8 cellular contexts compared by ENCODE assay signal in the genomic region with DNA sequence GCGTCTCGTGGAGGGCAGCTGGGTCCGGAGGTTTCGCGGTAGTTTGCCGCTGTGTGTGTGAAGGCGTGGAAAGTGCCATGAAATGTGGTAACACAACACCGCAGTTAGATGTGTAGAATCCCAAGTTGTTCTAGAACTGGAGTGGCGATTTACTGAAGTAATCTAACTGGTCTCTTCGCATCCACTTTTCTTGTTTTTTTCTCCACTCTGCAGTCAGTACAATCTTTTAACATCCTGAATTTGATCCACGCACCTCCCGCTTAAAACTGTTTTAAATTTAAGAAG. TPM values are rescaled to one million over a fixed set of nuclear protein-coding genes. Genes with fewer than 3 reads are reported as not detected.
DNase-seq lines count a peak whose midpoint lies in the region; ATAC-seq and TF ChIP-seq lines count a peak whose summit lies in the region.

No MANE protein-coding gene starts in this region.

- peaks cover 19% of the 10 kb centered on the region for H3K36me3 Mint-ChIP-seq in activated CD4-positive, alpha-beta T cell treated with anti-CD3 and anti-CD28 coated beads, Interleukin-2, amount 10 ng/mL, durations not matched to agents 24 days and 14 days (ENCODE audit: low read depth)
- H3K36me3 Mint-ChIP-seq in WTC11: peaks cover 36% of the 10 kb centered on the region
- peaks cover 6 to 8% of the 10 kb centered on the region in 2 donors for H3K36me3 Mint-ChIP-seq in stimulated activated naive B cell treated with anti-CD40 and anti-IgM and Interleukin-4, amounts not matched to agents 10 μg/mL and 1 μg/mL and 100 μg/mL, for 72 hours

- under 1% methylated on average over 12 of the region's 12 CpGs for WGBS in right cardiac atrium

- H3K9me3 ChIP-seq in right cardiac atrium (ENCODE audit: control insufficient read depth, low read length): no peaks in the 10 kb centered on the region

- no peak for ATAC-seq in WTC11
- ATAC-seq in right cardiac atrium: no peak
- no peak for ATAC-seq in stimulated activated naive B cell treated with anti-CD40 and anti-IgM and Interleukin-4, amounts not matched to agents 10 μg/mL and 1 μg/mL and 100 μg/mL, for 72 hours (replicated peaks)
- no peak for ATAC-seq in GM18870 (IDR thresholded peaks at IDR 0.05; ENCODE audit: unreplicated experiment)

- no peak for DNase-seq in activated CD4-positive, alpha-beta T cell treated with anti-CD3 and anti-CD28 coated beads, Interleukin-2, amount 10 ng/mL, durations not matched to agents 24 days and 14 days
- DNase-seq in activated CD4-positive, alpha-beta T cell treated with anti-CD3 and anti-CD28 coated beads for 1 hour: no peak
- DNase-seq in WTC11 (ENCODE audit: low spot score): no peak
- DNase-seq in right cardiac atrium: no peak
- DNase-seq in stimulated activated naive B cell treated with anti-CD40 and anti-IgM and Interleukin-4, amounts not matched to agents 10 μg/mL and 1 μg/mL and 100 μg/mL, for 72 hours: no peak
- DNase-seq in D341Med (ENCODE audit: low spot score): no peak
- DNase-seq in SW 1271 (lab: John Stamatoyannopoulos, UW): no peak

- POLR2A ChIA-PET in WTC11 (lab: Charles Lee): interaction anchor here (1.0 to 1.1 kb wide), 2 partner anchors 29 to 64 kb away, joined by 3 to 4 read pairs; no protein-coding TSS in a partner anchor

- H3K27ac Mint-ChIP-seq in activated CD4-positive, alpha-beta T cell treated with anti-CD3 and anti-CD28 coated beads, Interleukin-2, amount 10 ng/mL, durations not matched to agents 24 days and 14 days: peak overlapping the region; percentile 98
- peak overlapping the region; percentile 89 for H3K27ac Mint-ChIP-seq in WTC11
- peak overlapping the region; percentile 100 for H3K27ac Mint-ChIP-seq in stimulated activated naive B cell treated with anti-CD40 and anti-IgM and Interleukin-4, amounts not matched to agents 10 μg/mL and 1 μg/mL and 100 μg/mL, for 72 hours

- TF ChIP-seq CTCF in WTC11 (IDR thresholded peaks at IDR 0.05): no peak

- CTCF ChIA-PET in WTC11 (lab: Charles Lee): interaction anchor here (1.0 to 1.7 kb wide), 3 partner anchors 52 to 182 kb away, joined by 5 read pairs; no protein-coding TSS in a partner anchor

- H3K4me3 Mint-ChIP-seq in activated CD4-positive, alpha-beta T cell treated with anti-CD3 and anti-CD28 coated beads, Interleukin-2, amount 10 ng/mL, durations not matched to agents 24 days and 14 days: peak overlapping the region; percentile 97
- peak overlapping the region; percentile 83 for H3K4me3 Mint-ChIP-seq in WTC11
- peak overlapping the region; percentile 96 to 97 for H3K4me3 Mint-ChIP-seq in stimulated activated naive B cell treated with anti-CD40 and anti-IgM and Interleukin-4, amounts not matched to agents 10 μg/mL and 1 μg/mL and 100 μg/mL, for 72 hours

- intact Hi-C loops in activated CD4-positive, alpha-beta T cell treated with anti-CD3 and anti-CD28 coated beads, Interleukin-2, amount 10 ng/mL, durations not matched to agents 24 days and 14 days (cut with micrococcal nuclease): loop anchor here (2.0 kb wide), 3 partner anchors 32 to 648 kb away; a partner anchor contains a TSS
- intact Hi-C loops in right cardiac atrium (cut with DNase I): loop anchor here in 1 of 4 donors (10.0 kb wide), 1 partner anchor 138 kb away; no protein-coding TSS in a partner anchor

- H3K4me1 Mint-ChIP-seq in activated CD4-positive, alpha-beta T cell treated with anti-CD3 and anti-CD28 coated beads, Interleukin-2, amount 10 ng/mL, durations not matched to agents 24 days and 14 days: peaks cover 25% of the 10 kb centered on the region
- H3K4me1 Mint-ChIP-seq in WTC11: peaks cover 31% of the 10 kb centered on the region
- H3K4me1 Mint-ChIP-seq in stimulated activated naive B cell treated with anti-CD40 and anti-IgM and Interleukin-4, amounts not matched to agents 10 μg/mL and 1 μg/mL and 100 μg/mL, for 72 hours: peaks cover 11 to 38% of the 10 kb centered on the region in 2 donors

- H3K4me3 ChIP-seq in right cardiac atrium (ENCODE audit: low read length): peak overlapping the region; percentile 99

- H3K9me3 Mint-ChIP-seq in activated CD4-positive, alpha-beta T cell treated with anti-CD3 and anti-CD28 coated beads, Interleukin-2, amount 10 ng/mL, durations not matched to agents 24 days and 14 days: no peaks in the 10 kb centered on the region
- peaks cover 20% of the 10 kb centered on the region for H3K9me3 Mint-ChIP-seq in WTC11
- H3K9me3 Mint-ChIP-seq in stimulated activated naive B cell treated with anti-CD40 and anti-IgM and Interleukin-4, amounts not matched to agents 10 μg/mL and 1 μg/mL and 100 μg/mL, for 72 hours: no peaks in the 10 kb centered on the region

- H3K27ac ChIP-seq in right cardiac atrium (ENCODE audit: low read length): peak overlapping the region; percentile 88

- H3K4me1 ChIP-seq in right cardiac atrium (ENCODE audit: control insufficient read depth, insufficient read depth, low read length): no peaks in the 10 kb centered on the region

- peaks cover 2% of the 10 kb centered on the region for H3K27me3 Mint-ChIP-seq in activated CD4-positive, alpha-beta T cell treated with anti-CD3 and anti-CD28 coated beads, Interleukin-2, amount 10 ng/mL, durations not matched to agents 24 days and 14 days
- H3K27me3 Mint-ChIP-seq in WTC11 (ENCODE audit: low read depth): no peaks in the 10 kb centered on the region
- no peaks in the 10 kb centered on the region for H3K27me3 Mint-ChIP-seq in stimulated activated naive B cell treated with anti-CD40 and anti-IgM and Interleukin-4, amounts not matched to agents 10 μg/mL and 1 μg/mL and 100 μg/mL, for 72 hours

- no peaks in the 10 kb centered on the region for H3K27me3 ChIP-seq in right cardiac atrium (ENCODE audit: control insufficient read depth, insufficient read depth)

TF ChIP-seq in WTC11, 78 proteins besides CTCF, POLR2A, EP300 and RAD21 (continues in another document):
- TF ChIP-seq TCF7 (CRISPR knock-in tag; IDR thresholded peaks at IDR 0.05; ENCODE audit: low read depth) (no peak), ZNF416 (CRISPR knock-in tag; IDR thresholded peaks at IDR 0.05) (no peak), ETV6 (CRISPR knock-in tag; IDR thresholded peaks at IDR 0.05) (no peak), ZNF263 (CRISPR knock-in tag; IDR thresholded peaks at IDR 0.05; ENCODE audit: low read depth) (no peak), ZNF396 (CRISPR knock-in tag; IDR thresholded peaks at IDR 0.05; ENCODE audit: borderline replicate concordance) (no peak), ZNF423 (CRISPR knock-in tag; IDR thresholded peaks at IDR 0.05) (no peak), TEAD4 (CRISPR knock-in tag; IDR thresholded peaks at IDR 0.05) (no peak)
- TF ChIP-seq, protein P1, sequence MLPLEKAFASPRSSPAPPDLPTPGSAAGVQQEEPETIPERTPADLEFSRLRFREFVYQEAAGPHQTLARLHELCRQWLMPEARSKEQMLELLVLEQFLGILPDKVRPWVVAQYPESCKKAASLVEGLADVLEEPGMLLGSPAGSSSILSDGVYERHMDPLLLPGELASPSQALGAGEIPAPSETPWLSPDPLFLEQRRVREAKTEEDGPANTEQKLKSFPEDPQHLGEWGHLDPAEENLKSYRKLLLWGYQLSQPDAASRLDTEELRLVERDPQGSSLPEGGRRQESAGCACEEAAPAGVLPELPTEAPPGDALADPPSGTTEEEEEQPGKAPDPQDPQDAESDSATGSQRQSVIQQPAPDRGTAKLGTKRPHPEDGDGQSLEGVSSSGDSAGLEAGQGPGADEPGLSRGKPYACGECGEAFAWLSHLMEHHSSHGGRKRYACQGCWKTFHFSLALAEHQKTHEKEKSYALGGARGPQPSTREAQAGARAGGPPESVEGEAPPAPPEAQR (CRISPR knock-in tag; IDR thresholded peaks at IDR 0.05): no peak
- TF ChIP-seq, protein P2, sequence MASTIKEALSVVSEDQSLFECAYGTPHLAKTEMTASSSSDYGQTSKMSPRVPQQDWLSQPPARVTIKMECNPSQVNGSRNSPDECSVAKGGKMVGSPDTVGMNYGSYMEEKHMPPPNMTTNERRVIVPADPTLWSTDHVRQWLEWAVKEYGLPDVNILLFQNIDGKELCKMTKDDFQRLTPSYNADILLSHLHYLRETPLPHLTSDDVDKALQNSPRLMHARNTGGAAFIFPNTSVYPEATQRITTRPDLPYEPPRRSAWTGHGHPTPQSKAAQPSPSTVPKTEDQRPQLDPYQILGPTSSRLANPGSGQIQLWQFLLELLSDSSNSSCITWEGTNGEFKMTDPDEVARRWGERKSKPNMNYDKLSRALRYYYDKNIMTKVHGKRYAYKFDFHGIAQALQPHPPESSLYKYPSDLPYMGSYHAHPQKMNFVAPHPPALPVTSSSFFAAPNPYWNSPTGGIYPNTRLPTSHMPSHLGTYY (CRISPR knock-in tag; IDR thresholded peaks at IDR 0.05): no peak
- TF ChIP-seq, protein P3, sequence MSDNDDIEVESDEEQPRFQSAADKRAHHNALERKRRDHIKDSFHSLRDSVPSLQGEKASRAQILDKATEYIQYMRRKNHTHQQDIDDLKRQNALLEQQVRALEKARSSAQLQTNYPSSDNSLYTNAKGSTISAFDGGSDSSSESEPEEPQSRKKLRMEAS (CRISPR knock-in tag; IDR thresholded peaks at IDR 0.05): no peak
- TF ChIP-seq, protein P4, sequence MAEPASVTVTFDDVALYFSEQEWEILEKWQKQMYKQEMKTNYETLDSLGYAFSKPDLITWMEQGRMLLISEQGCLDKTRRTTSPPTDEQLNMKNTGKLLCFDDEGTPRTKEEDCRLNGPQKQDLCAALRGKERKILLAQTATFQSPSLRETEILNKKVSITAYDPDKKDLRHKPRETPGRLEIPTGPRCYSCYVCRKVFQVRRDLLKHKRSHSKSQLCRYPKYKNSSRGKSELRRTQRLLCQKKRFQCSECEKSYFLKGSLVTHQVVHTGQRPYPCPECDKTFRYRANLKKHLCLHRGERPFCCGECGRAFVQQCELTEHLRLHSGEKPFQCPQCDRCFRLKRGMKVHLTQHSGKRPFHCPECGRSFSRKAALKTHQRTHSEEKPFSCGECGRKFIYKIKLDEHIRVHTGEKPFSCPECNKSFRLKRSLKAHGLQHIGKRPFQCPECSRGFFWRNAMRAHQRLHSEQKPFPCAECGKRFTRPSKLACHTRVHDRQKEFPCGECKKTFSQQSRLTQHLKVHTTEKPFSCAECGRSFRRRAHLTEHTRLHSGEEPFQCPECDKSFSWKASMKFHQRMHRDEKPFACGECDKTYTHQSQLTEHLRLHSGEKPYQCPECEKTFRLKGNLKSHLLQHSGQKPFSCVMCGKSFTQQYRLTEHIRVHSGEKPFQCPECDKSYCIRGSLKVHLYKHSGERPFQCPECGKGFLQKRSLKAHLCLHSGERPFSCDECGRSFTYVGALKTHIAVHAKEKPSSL (CRISPR knock-in tag; conservative IDR thresholded peaks at IDR 0.05): no peak

RNA-seq across cellular contexts. Expression of a gene that starts 0.5 kb away (rescaled TPM):
- total RNA-seq in activated CD4-positive, alpha-beta T cell treated with anti-CD3 and anti-CD28 coated beads, Interleukin-2, amount 10 ng/mL, durations not matched to agents 24 days and 14 days: 25.9 and 27.8 TPM in 2 replicates
- 64.5 to 78.0 TPM (median 72.4 TPM) in 3 replicates for total RNA-seq in WTC11 (2021)
- 10 to 100 TPM; 10.3 to 13.9 (median 11.7) TPM for total RNA-seq in right cardiac atrium
- 4.9 TPM for polyA plus RNA-seq in right cardiac atrium

RNA-seq across cellular contexts. Expression of a gene that starts 0.7 kb away (rescaled TPM):
- total RNA-seq in activated CD4-positive, alpha-beta T cell treated with anti-CD3 and anti-CD28 coated beads, Interleukin-2, amount 10 ng/mL, durations not matched to agents 24 days and 14 days: 27.6 and 29.3 TPM in 2 replicates
- total RNA-seq in WTC11 (2021) (15.0 to 18.2 TPM (median 16.6 TPM) in 3 replicates), right cardiac atrium (10 to 100 TPM; 13.6 to 19.6 (median 15.7) TPM)
- 4.7 TPM for polyA plus RNA-seq in right cardiac atrium
